Comparison of ENCODE assay signal across 9 cellular contexts in the genomic region with DNA sequence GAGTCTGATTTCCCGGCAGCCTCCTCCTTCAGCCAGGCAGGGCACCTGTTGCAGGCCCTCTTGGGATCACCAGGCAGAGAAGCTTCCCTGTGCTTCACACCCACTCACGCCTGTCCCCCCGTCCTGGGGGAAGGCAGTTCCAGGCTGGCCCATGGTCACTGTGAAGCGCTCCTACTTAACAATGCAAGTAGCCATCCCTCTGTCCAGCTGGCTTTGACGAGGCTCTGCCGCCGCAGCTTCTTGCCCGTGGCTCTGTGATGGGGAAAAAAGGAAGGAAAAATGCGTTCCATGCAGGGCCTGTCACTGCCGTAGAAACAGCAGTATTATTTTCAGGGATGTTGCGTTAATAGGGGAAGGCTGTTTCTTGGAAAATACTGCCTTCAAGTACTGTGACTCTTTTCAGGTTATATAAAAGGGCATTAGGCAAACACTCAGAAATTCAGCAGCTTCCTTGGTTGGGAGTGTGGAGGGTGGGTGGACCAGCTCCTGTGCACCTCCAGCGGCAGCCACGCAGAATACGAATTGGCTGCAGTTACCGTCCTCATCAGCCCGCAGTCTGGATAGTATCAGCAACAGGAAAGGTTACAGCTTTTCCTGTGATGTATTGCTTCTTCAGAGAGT.
DNase-seq lines count a peak whose midpoint lies in the region; ATAC-seq, FAIRE-seq and TF ChIP-seq lines count a peak whose summit lies in the region.
"Had no signal": no experiment of that assay in that cellular context is flagged by ENCODE, and none has a peak within 500 bp of the region (broad histone marks: within the 10 kb centered on the region; RNA-seq: fewer than 3 reads in every experiment).

No MANE protein-coding gene starts in this region.

- H3K27me3 ChIP-seq in tibial nerve: no peaks in the 10 kb centered on the region

- no peaks in the 10 kb centered on the region for H3K9me3 ChIP-seq in tibial nerve

- peaks cover 8% of the 10 kb centered on the region for H3K4me1 Mint-ChIP-seq in activated T-helper 1 cell treated with anti-CD3 and anti-CD28 coated beads, Interleukin-12 subunit alpha, Interleukin-12 subunit beta, Interleukin-2, Interleukin-4 antibody, amounts not matched to agents 30 ng/mL and 10 ng/mL and 1 ng/mL, durations not matched to agents 14 hours and 24 hours and 36 hours (ENCODE audit: low read depth)

- no peaks in the 10 kb centered on the region for H3K36me3 Mint-ChIP-seq in activated T-helper 1 cell treated with anti-CD3 and anti-CD28 coated beads, Interleukin-12 subunit alpha, Interleukin-12 subunit beta, Interleukin-2, Interleukin-4 antibody, amounts not matched to agents 30 ng/mL and 10 ng/mL and 1 ng/mL, durations not matched to agents 14 hours and 24 hours and 36 hours (ENCODE audit: low read depth)

- H3K27ac Mint-ChIP-seq in activated T-helper 1 cell treated with anti-CD3 and anti-CD28 coated beads, Interleukin-12 subunit alpha, Interleukin-12 subunit beta, Interleukin-2, Interleukin-4 antibody, amounts not matched to agents 30 ng/mL and 10 ng/mL and 1 ng/mL, durations not matched to agents 14 hours and 24 hours and 36 hours: no peak overlapping the region
- H3K27ac Mint-ChIP-seq: progenitor cell of endocrine pancreas had no signal

- H3K27ac ChIP-seq in tibial nerve: peak overlapping the region; percentile 58 to 94 (median 83)

- TF ChIP-seq POLR2A in tibial nerve (IDR thresholded peaks at IDR 0.05): no peak
- TF ChIP-seq POLR2A in GM12891 (IDR thresholded peaks at IDR 0.05; ENCODE audit: low read depth, low read length): no peak
- no peak for TF ChIP-seq POLR2A in GM12892 (IDR thresholded peaks at IDR 0.05; ENCODE audit: low read depth, low read length)

- peaks cover 3% of the 10 kb centered on the region for H3K27me3 Mint-ChIP-seq in activated T-helper 1 cell treated with anti-CD3 and anti-CD28 coated beads, Interleukin-12 subunit alpha, Interleukin-12 subunit beta, Interleukin-2, Interleukin-4 antibody, amounts not matched to agents 30 ng/mL and 10 ng/mL and 1 ng/mL, durations not matched to agents 14 hours and 24 hours and 36 hours (ENCODE audit: insufficient read depth)

- no peak for ATAC-seq in GM21717 (IDR thresholded peaks at IDR 0.05; ENCODE audit: unreplicated experiment)

- H3K4me3 Mint-ChIP-seq in activated T-helper 1 cell treated with anti-CD3 and anti-CD28 coated beads, Interleukin-12 subunit alpha, Interleukin-12 subunit beta, Interleukin-2, Interleukin-4 antibody, amounts not matched to agents 30 ng/mL and 10 ng/mL and 1 ng/mL, durations not matched to agents 14 hours and 24 hours and 36 hours: no peak overlapping the region

- FAIRE-seq in GM12891 (lab: Jason Lieb, UNC) (no peak), GM12892 (lab: Jason Lieb, UNC) (no peak)

- WGBS in tibial nerve, 2 donors: 24% methylated on average over 16 of the region's 16 CpGs

- no peaks in the 10 kb centered on the region for H3K9me3 Mint-ChIP-seq in activated T-helper 1 cell treated with anti-CD3 and anti-CD28 coated beads, Interleukin-12 subunit alpha, Interleukin-12 subunit beta, Interleukin-2, Interleukin-4 antibody, amounts not matched to agents 30 ng/mL and 10 ng/mL and 1 ng/mL, durations not matched to agents 14 hours and 24 hours and 36 hours

- peaks cover 0 to 79% (median 45%) of the 10 kb centered on the region in 4 donors for H3K4me1 ChIP-seq in tibial nerve

- intact Hi-C loops in activated T-helper 1 cell treated with anti-CD3 and anti-CD28 coated beads, Interleukin-12 subunit alpha, Interleukin-12 subunit beta, Interleukin-2, Interleukin-4 antibody, amounts not matched to agents 30 ng/mL and 10 ng/mL and 1 ng/mL, durations not matched to agents 14 hours and 24 hours and 36 hours (cut with micrococcal nuclease): no loop called here

- TF ChIP-seq EP300 in tibial nerve (IDR thresholded peaks at IDR 0.05): peak; percentile 24 to 57

- no peaks in the 10 kb centered on the region for H3K36me3 ChIP-seq in tibial nerve

- TF ChIP-seq CTCF in epithelial cell of esophagus (IDR thresholded peaks at IDR 0.05; ENCODE audit: insufficient read depth, low read depth, low read length, missing control alignments) (peak; percentile 32), tibial nerve (IDR thresholded peaks at IDR 0.05) (peak in 4 of 5 experiments; percentile 38 to 67 (median 49))

- H3K4me3 ChIP-seq in epithelial cell of esophagus (ENCODE audit: low read length) (no peak overlapping the region), tibial nerve (peak overlapping the region in 2 of 4 donors; percentile 13 to 31)

- DNase-seq in NCI-H345 (lab: John Stamatoyannopoulos, UW) (peak; percentile 72), epithelial cell of esophagus (ENCODE audit: low read depth) (no peak), mucosa of gallbladder (ENCODE audit: low spot score) (peak; percentile 65), tibial nerve (ENCODE audit: low spot score in 2 of 2) (peak; percentile 43 to 61), GM12891 (ENCODE audit: insufficient read length, low spot score) (no peak), GM12892 (ENCODE audit: insufficient read length) (no peak)
- DNase-seq in activated T-helper 1 cell treated with anti-CD3 and anti-CD28 coated beads, Interleukin-12 subunit alpha, Interleukin-12 subunit beta, Interleukin-2, Interleukin-4 antibody, amounts not matched to agents 30 ng/mL and 10 ng/mL and 1 ng/mL, durations not matched to agents 14 hours and 24 hours and 36 hours (ENCODE audit: low spot score): no peak

TF ChIP-seq in GM12891, 5 proteins besides CTCF, POLR2A, EP300 and RAD21:
- TF ChIP-seq SPI1 (IDR thresholded peaks at IDR 0.05; ENCODE audit: low read depth, low read length) (no peak), POU2F2 (IDR thresholded peaks at IDR 0.05; ENCODE audit: low read depth, low read length) (no peak), PAX5 (IDR thresholded peaks at IDR 0.05; ENCODE audit: insufficient read depth, low read length, severe bottlenecking) (no peak), POLR2AphosphoS5 (IDR thresholded peaks at IDR 0.05; ENCODE audit: low read depth, low read length) (no peak), TAF1 (IDR thresholded peaks at IDR 0.05; ENCODE audit: low read depth, low read length) (no peak)

Comparison
In these comparisons a context has a peak if more than half of its experiments do, and no peak if none do; other contexts are left out.
1. DNase-seq: peak in NCI-H345 (single experiment), mucosa of gallbladder (single experiment) and tibial nerve (2 of 2); none in epithelial cell of esophagus (single experiment), GM12891 (single experiment), GM12892 (single experiment) and activated T-helper 1 cell treated with anti-CD3 and anti-CD28 coated beads, Interleukin-12 subunit alpha, Interleukin-12 subunit beta, Interleukin-2, Interleukin-4 antibody, amounts not matched to agents 30 ng/mL and 10 ng/mL and 1 ng/mL, durations not matched to agents 14 hours and 24 hours and 36 hours (single experiment).